Comparison of ENCODE assay signal across 20 cellular contexts in the genomic region with DNA sequence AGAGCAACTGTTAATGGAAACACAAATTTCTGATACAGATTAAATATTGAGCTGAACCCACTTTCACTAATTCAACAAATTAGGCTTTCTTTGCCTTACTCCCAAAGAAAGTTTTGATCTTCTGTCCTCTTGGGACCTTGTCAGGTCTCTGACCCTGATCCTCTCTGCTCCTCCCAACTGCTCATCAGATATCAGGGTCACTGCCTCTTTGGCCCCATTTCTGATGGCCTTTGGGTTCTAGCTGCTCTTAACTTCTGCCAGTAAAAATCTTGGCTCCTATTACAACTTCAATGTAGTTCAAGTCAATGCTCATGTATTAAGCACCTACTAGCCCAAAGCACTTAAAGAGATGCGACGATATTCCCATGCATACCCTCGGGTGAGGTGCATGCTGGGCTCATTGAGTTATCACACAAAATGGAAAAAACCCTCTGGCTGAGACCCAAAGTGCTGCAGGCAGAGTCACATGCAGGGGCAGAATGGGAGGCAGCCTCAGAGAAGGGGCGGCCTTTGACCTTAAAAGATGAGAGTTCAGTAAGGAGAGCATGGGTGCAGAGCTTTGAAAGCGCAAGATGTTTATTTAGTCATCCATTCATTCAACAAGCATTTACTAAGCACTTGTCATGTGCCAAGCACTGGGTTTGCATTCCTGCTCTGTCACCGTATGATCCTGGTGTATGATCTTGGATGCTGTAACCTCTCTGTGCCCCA.
DNase-seq lines count a peak whose midpoint lies in the region; ATAC-seq and TF ChIP-seq lines count a peak whose summit lies in the region.
"Had no signal": no experiment of that assay in that cellular context is flagged by ENCODE, and none has a peak within 500 bp of the region (broad histone marks: within the 10 kb centered on the region; RNA-seq: fewer than 3 reads in every experiment).

No MANE protein-coding gene starts in this region.

- ATAC-seq in sciatic nerve (no peak), HG03280 (IDR thresholded peaks at IDR 0.05; ENCODE audit: unreplicated experiment) (no peak), HG02623 (IDR thresholded peaks at IDR 0.05; ENCODE audit: unreplicated experiment) (no peak)
- ATAC-seq: HCT116, Right ventricle myocardium inferior had no signal

- DNase-seq in Caco-2 (peak in 1 of 2 experiments; percentile 35), M059J (ENCODE audit: low read depth) (peak; percentile 38), kidney tubule cell (ENCODE audit: low spot score) (peak; percentile 9), sciatic nerve (ENCODE audit: low spot score) (peak; percentile 13), middle frontal gyrus (ENCODE audit: extremely low spot score, low spot score) (no peak)
- no peak for DNase-seq in central memory CD4-positive, alpha-beta T cell
- DNase-seq: BE2C; CD4-positive, alpha-beta T cell; COR-L47; DMS153; GOT3; NCI-H1694; NCI-H2081; NCI-H446; NCI-H526; OCI-M1 had no signal

- peaks cover 8% of the 10 kb centered on the region for H3K36me3 Mint-ChIP-seq in Caco-2 (ENCODE audit: insufficient read depth, unreplicated experiment)

- intact Hi-C loops in Caco-2 (cut with micrococcal nuclease; ENCODE audit: unreplicated experiment) = loop anchor here (5.0 kb wide), 1 partner anchor 284 kb away; a partner anchor contains a TSS
- intact Hi-C loops in sciatic nerve (cut with DNase I) = loop anchor here (5.0 kb wide), 1 partner anchor 184 kb away; a partner anchor contains a TSS

- H3K9me3 ChIP-seq in Caco-2 = no peaks in the 10 kb centered on the region
- H3K9me3 ChIP-seq: BE2C had no signal

- POLR2A ChIA-PET in Caco-2 (lab: Charles Lee) = interaction anchor here (0.5 kb wide), 1 partner anchor 13 kb away, joined by 5 read pairs; no protein-coding TSS in a partner anchor

- H3K27ac Mint-ChIP-seq in Caco-2 (ENCODE audit: unreplicated experiment) = peak overlapping the region; percentile 52
- H3K27ac Mint-ChIP-seq: CD4-positive, alpha-beta T cell had no signal

- no peaks in the 10 kb centered on the region for H3K27me3 ChIP-seq in Caco-2 (replicated peaks; ENCODE audit: control insufficient read depth, insufficient read depth, low read length)
- H3K27me3 ChIP-seq: BE2C had no signal

- H3K4me1 ChIP-seq in Caco-2 = peaks cover 31% of the 10 kb centered on the region

- no peak for TF ChIP-seq CTCF in Caco-2 (IDR thresholded peaks at IDR 0.05; ENCODE audit: insufficient read depth in 1 of 2, low read depth in 1 of 2, low read length in 1 of 2, severe bottlenecking in 1 of 2, unreplicated experiment in 1 of 2)

- H3K4me3 Mint-ChIP-seq in Caco-2 (ENCODE audit: unreplicated experiment) = no peak overlapping the region
- H3K4me3 Mint-ChIP-seq: CD4-positive, alpha-beta T cell had no signal

- CTCF ChIA-PET in Caco-2 (lab: Charles Lee) = interaction anchor here (1.9 to 2.2 kb wide), 2 partner anchors 41 to 371 kb away, joined by 7 to 8 read pairs; no protein-coding TSS in a partner anchor

- no peaks in the 10 kb centered on the region for H3K36me3 ChIP-seq in Caco-2 (ENCODE audit: control insufficient read depth, insufficient read depth, low read length)
- H3K36me3 ChIP-seq: BE2C had no signal

- H3K4me1 Mint-ChIP-seq in Caco-2 (ENCODE audit: low read depth, unreplicated experiment) = peaks cover 42% of the 10 kb centered on the region

- H3K4me3 ChIP-seq in Caco-2 (ENCODE audit: low read depth, low read length) = no peak overlapping the region

- BruUV-seq in Caco-2 (replicated peaks; lab: Mats Ljungman, UMichigan) = no TSS peak

- no peaks in the 10 kb centered on the region for H3K9me3 Mint-ChIP-seq in Caco-2 (ENCODE audit: unreplicated experiment)
- H3K9me3 Mint-ChIP-seq: CD4-positive, alpha-beta T cell had no signal

- H3K27me3 Mint-ChIP-seq in Caco-2 (ENCODE audit: insufficient read depth, unreplicated experiment) = no peaks in the 10 kb centered on the region

Comparison
In these comparisons a context has a peak if more than half of its experiments do, and no peak if none do; other contexts are left out.
1. DNase-seq: peak in M059J (single experiment), kidney tubule cell (single experiment) and sciatic nerve (single experiment); none in central memory CD4-positive, alpha-beta T cell (single experiment) and middle frontal gyrus (single experiment).